ENCODE assay signal across 8 cellular contexts in genomic region chr10:117165557-117166419, GRCh38. TPM values are rescaled to one million over a fixed set of nuclear protein-coding genes. Genes with fewer than 3 reads are reported as not detected.
DNase-seq lines count a peak whose midpoint lies in the region.

No MANE protein-coding gene starts in this region.

- H3K79me1 ChIP-seq in mesendoderm (ENCODE audit: low read length), result no peaks in the 10 kb centered on the region

- H3K9me3 ChIP-seq in CD8-positive, alpha-beta memory T cell (ENCODE audit: low read length), result no peaks in the 10 kb centered on the region

- no peak overlapping the region for H3K27ac ChIP-seq in ACC112 (ENCODE audit: low read depth, low read length)
- H3K27ac ChIP-seq in mesendoderm (ENCODE audit: low read depth, low read length), result no peak overlapping the region
- H3K27ac ChIP-seq in CD8-positive, alpha-beta memory T cell (ENCODE audit: low read depth, low read length), result no peak overlapping the region

- H3K4me3 Mint-ChIP-seq in CD8-positive, alpha-beta memory T cell, result peak overlapping the region in 3 of 7 donors; percentile 19 to 35 (median 19)

- H3K27me3 ChIP-seq in ACC112 (ENCODE audit: insufficient read depth, low read length) (peaks cover 99% of the 10 kb centered on the region), mesendoderm (ENCODE audit: insufficient read depth, low read length, poor library complexity) (peaks cover 65% of the 10 kb centered on the region)
- H3K27me3 ChIP-seq in CD8-positive, alpha-beta memory T cell (ENCODE audit: insufficient read depth, low read length, poor library complexity, severe bottlenecking), result peaks cover 70% of the 10 kb centered on the region

- peak overlapping the region; percentile 30 for H3K4me2 ChIP-seq in mesendoderm (ENCODE audit: low read length)

- H3K23ac ChIP-seq in mesendoderm (ENCODE audit: low read length), result no peak overlapping the region

- POLR2A ChIA-PET in CD8-positive, alpha-beta memory T cell (lab: Charles Lee), result no interaction called here

- CTCF ChIA-PET in CD8-positive, alpha-beta memory T cell (lab: Charles Lee), result interaction anchor here (2.6 to 3.0 kb wide), 2 partner anchors 10 to 51 kb away, joined by 11 to 26 read pairs; no protein-coding TSS in a partner anchor

- no peak overlapping the region for H2AK5ac ChIP-seq in mesendoderm (ENCODE audit: low read length)

- peaks cover 71 to 74% of the 10 kb centered on the region in 2 donors for H3K27me3 Mint-ChIP-seq in CD8-positive, alpha-beta memory T cell

- peaks cover 0 to 1% (median 0%) of the 10 kb centered on the region in 3 donors for H3K36me3 Mint-ChIP-seq in CD8-positive, alpha-beta memory T cell

- peak overlapping the region; percentile 17 for H3K9ac ChIP-seq in mesendoderm (ENCODE audit: low read length)

- H2BK15ac ChIP-seq in mesendoderm (replicated peaks; ENCODE audit: low read depth), result no peak overlapping the region

- H4K8ac ChIP-seq in mesendoderm (ENCODE audit: low read depth, low read length), result no peak overlapping the region

- peaks cover 26 to 62% (median 48%) of the 10 kb centered on the region in 3 donors for H3K4me1 Mint-ChIP-seq in CD8-positive, alpha-beta memory T cell

- H3K79me2 ChIP-seq in ACC112 (ENCODE audit: control insufficient read depth, insufficient read depth, low read length, unreplicated experiment), result no peaks in the 10 kb centered on the region
- no peaks in the 10 kb centered on the region for H3K79me2 ChIP-seq in mesendoderm (ENCODE audit: control insufficient read depth, insufficient read depth, low read length)

- no peak overlapping the region for H2AFZ ChIP-seq in ACC112 (ENCODE audit: low read length, unreplicated experiment)

- H4K5ac ChIP-seq in mesendoderm (ENCODE audit: low read length), result no peak overlapping the region

- DNase-seq in ELR (ENCODE audit: low read depth) (peak; percentile 57), RPMI7951 (ENCODE audit: low read depth) (peak; percentile 39), mesendoderm (peak; percentile 89), NCI-H1048 (lab: John Stamatoyannopoulos, UW) (no peak), middle frontal gyrus (ENCODE audit: extremely low spot score, low spot score) (no peak)
- DNase-seq in effector CD8-positive, alpha-beta T cell (lab: John Stamatoyannopoulos, UW), result peak; percentile 1
- DNase-seq in CD8-positive, alpha-beta memory T cell, result no peak

- H3K56ac ChIP-seq in mesendoderm (ENCODE audit: low read length), result peak overlapping the region; percentile 29

- H3K18ac ChIP-seq in mesendoderm (ENCODE audit: low read length), result peak overlapping the region; percentile 34

- H3K4ac ChIP-seq in mesendoderm (ENCODE audit: low read depth, low read length), result no peak overlapping the region

- H3K4me1 ChIP-seq in ACC112 (ENCODE audit: control insufficient read depth, insufficient read depth, low read length, unreplicated experiment), result no peaks in the 10 kb centered on the region
- H3K4me1 ChIP-seq in mesendoderm (ENCODE audit: control insufficient read depth, low read depth, low read length), result no peaks in the 10 kb centered on the region
- peaks cover 19% of the 10 kb centered on the region for H3K4me1 ChIP-seq in CD8-positive, alpha-beta memory T cell (ENCODE audit: insufficient read depth, low read length)

- no peak overlapping the region for H2BK120ac ChIP-seq in mesendoderm (ENCODE audit: low read depth, low read length)

- H3K4me3 ChIP-seq in ACC112 (ENCODE audit: low read depth, low read length) (peak overlapping the region; percentile 65; the same call in 1 of the 2 replicates), mesendoderm (ENCODE audit: low read length) (no peak overlapping the region)
- H3K4me3 ChIP-seq in CD8-positive, alpha-beta memory T cell (ENCODE audit: low read length), result no peak overlapping the region

- H3K36me3 ChIP-seq in ACC112 (ENCODE audit: insufficient read depth, low read length) (no peaks in the 10 kb centered on the region), mesendoderm (ENCODE audit: control insufficient read depth, insufficient read depth, low read length) (no peaks in the 10 kb centered on the region)
- no peaks in the 10 kb centered on the region for H3K36me3 ChIP-seq in CD8-positive, alpha-beta memory T cell (ENCODE audit: insufficient read depth, low read length)

- H3K9me3 Mint-ChIP-seq in CD8-positive, alpha-beta memory T cell, result peaks cover 0 to 3% (median 0%) of the 10 kb centered on the region in 5 donors

- WGBS in mesendoderm (ENCODE audit: extremely low coverage, insufficient coverage, low lambda C conversion rate), result no CpG with 5 or more reads among the region's 50 CpGs

- H2BK5ac ChIP-seq in mesendoderm (ENCODE audit: low read length), result no peak overlapping the region

- H3K27ac Mint-ChIP-seq in CD8-positive, alpha-beta memory T cell, result no peak overlapping the region

RNA-seq across cellular contexts. Expression of gene VAX1, which starts 27.7 kb away (rescaled TPM):
- not detected in 2 replicates for total RNA-seq in RPMI7951 (2014; rRNA removed; shearing (Covaris generic))
- polyA plus RNA-seq in mesendoderm (2013, experiment 1 of 2), result 0.14 TPM
- 0.15 TPM for polyA plus RNA-seq in mesendoderm (2013, experiment 2 of 2)
- total RNA-seq in CD8-positive, alpha-beta memory T cell, result not detected
- not detected for polyA plus RNA-seq in CD8-positive, alpha-beta memory T cell

RNA-seq across cellular contexts. Expression of gene KCNK18, which starts 31.5 kb away (rescaled TPM):
- total RNA-seq in RPMI7951 (2014; rRNA removed; shearing (Covaris generic)), result not detected in 2 replicates
- polyA plus RNA-seq in mesendoderm (2013, experiment 1 of 2), result not detected
- polyA plus RNA-seq in mesendoderm (2013, experiment 2 of 2), result not detected
- not detected for total RNA-seq in CD8-positive, alpha-beta memory T cell
- not detected for polyA plus RNA-seq in CD8-positive, alpha-beta memory T cell

Comparison
In these comparisons a context has a peak if more than half of its experiments do, and no peak if none do; other contexts are left out.
1. DNase-seq: peak in ELR (single experiment), RPMI7951 (single experiment), effector CD8-positive, alpha-beta T cell (single experiment) and mesendoderm (single experiment); none in NCI-H1048 (single experiment), middle frontal gyrus (single experiment) and CD8-positive, alpha-beta memory T cell (0 of 5).